In the genomic region with DNA sequence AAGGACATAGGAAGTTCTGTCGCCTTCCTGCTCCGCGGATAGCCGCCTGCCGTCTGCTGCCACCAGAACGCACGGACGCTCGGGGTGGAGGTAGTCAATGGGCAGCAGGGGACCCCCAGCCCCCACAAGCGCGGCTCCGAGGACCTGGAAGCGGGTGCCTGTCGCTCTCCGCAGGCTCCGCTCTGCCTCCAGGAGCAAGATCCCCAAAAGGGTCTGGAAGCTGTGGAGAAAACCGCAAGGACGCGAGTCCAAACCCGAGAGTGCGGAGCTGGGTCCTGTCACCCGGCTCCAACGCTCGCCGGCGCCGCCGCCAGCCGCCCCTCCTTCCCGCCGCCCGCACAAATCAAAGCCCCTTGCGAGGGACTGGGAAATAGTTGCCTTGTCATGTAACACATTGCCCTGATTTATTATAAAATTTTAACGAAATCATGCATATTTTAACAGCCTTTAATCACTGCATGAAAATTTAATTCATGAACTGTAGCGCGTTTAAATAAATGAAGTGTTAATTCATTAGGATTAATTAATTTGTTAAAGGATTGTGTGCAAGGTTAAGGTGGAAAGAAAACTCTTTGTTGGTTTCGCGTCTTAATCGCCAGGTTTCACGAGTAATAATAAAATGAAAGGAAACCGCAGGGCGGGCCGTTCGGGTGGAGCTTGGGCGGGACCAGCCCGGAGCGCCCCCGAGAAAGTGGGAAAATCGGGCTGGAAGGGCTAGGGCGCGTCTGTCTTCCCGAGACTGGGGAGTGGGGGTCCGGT, we compare ENCODE assay signal across 8 cellular contexts. TPM values are rescaled to one million over a fixed set of nuclear protein-coding genes. Genes with fewer than 3 reads are reported as not detected.
DNase-seq lines count a peak whose midpoint lies in the region; ATAC-seq and TF ChIP-seq lines count a peak whose summit lies in the region.

No MANE protein-coding gene starts in this region.

- H3K36me3 ChIP-seq in subcutaneous abdominal adipose tissue (ENCODE audit: control insufficient read depth in 5 of 5, insufficient read depth in 5 of 5, low read length in 5 of 5): no peaks in the 10 kb centered on the region

- H3K27ac ChIP-seq in subcutaneous abdominal adipose tissue (ENCODE audit: low read depth, low read length): no peak overlapping the region

- H3K9me3 ChIP-seq in subcutaneous abdominal adipose tissue (ENCODE audit: control insufficient read depth in 5 of 5, low read length in 5 of 5): no peaks in the 10 kb centered on the region

- in situ Hi-C loops in astrocyte of the cerebellum (cut with HindIII; ENCODE audit: low sequenced_read_pairs): no loop called here

- peak overlapping the region in 2 of 5 donors; percentile 27 to 41 for H3K9ac ChIP-seq in subcutaneous abdominal adipose tissue (ENCODE audit: low read length in 5 of 5)

- H3K4me1 ChIP-seq in subcutaneous abdominal adipose tissue (ENCODE audit: control insufficient read depth in 5 of 5, insufficient read depth in 5 of 5, low read length in 5 of 5): peaks cover 2 to 53% (median 43%) of the 10 kb centered on the region in 5 donors

- H3K4me3 ChIP-seq in astrocyte of the cerebellum (ENCODE audit: low read depth, low read length): peak overlapping the region; percentile 48
- peak overlapping the region; percentile 45 to 69 (median 57) for H3K4me3 ChIP-seq in subcutaneous abdominal adipose tissue (ENCODE audit: low read depth in 1 of 5, low read length in 5 of 5)

- intact Hi-C loops in left colon (cut with DNase I, micrococcal nuclease): no loop called here

- peak; percentile 40 for DNase-seq in NCI-H82 (lab: John Stamatoyannopoulos, UW)
- DNase-seq in NCI-H82 treated with DMSO at 0.1 percent for 48 hours (lab: John Stamatoyannopoulos, UW; ENCODE audit: unreplicated experiment): no peak
- no peak for DNase-seq in astrocyte of the cerebellum (ENCODE audit: low read depth)
- DNase-seq in left colon: peak in 1 of 2 donors; percentile 13
- no peak for DNase-seq in cerebellum (ENCODE audit: low spot score)
- no peak for DNase-seq in GM19240 (ENCODE audit: insufficient read length, low spot score)
- DNase-seq in iPS-NIHi11 (ENCODE audit: low spot score): no peak

- TF ChIP-seq CTCF in astrocyte of the cerebellum (IDR thresholded peaks at IDR 0.05; ENCODE audit: low read depth, low read length, missing control alignments): no peak

- H3K27me3 ChIP-seq in subcutaneous abdominal adipose tissue (ENCODE audit: control insufficient read depth in 5 of 5, insufficient read depth in 4 of 5, low read length in 5 of 5): peaks cover 49 to 62% (median 55%) of the 10 kb centered on the region in 5 donors

- peak; percentile 36 for ATAC-seq in left colon

RNA-seq across cellular contexts. Expression of gene POU4F1, which starts 5.5 kb away (rescaled TPM):
- total RNA-seq in left colon (under 1 TPM in 1 of 2 donors, not detected in 1; 0.06 TPM), cerebellum (0.18 TPM)

RNA-seq across cellular contexts. Expression of gene OBI1, which starts 50.1 kb away (rescaled TPM):
- total RNA-seq in left colon (1 to 10 TPM; 4.9 to 5.7 TPM), cerebellum (31.5 TPM)
